In genomic region chr2:11744631-11745394, GRCh38 we compare ENCODE assay signal across 1 cellular context.
TF ChIP-seq lines count a peak whose summit lies in the region.

No MANE protein-coding gene starts in this region.

TF ChIP-seq in HepG2, 621 proteins besides CTCF, POLR2A, EP300 and RAD21 (continued from another document and continues in another):
- TF ChIP-seq, protein P1, sequence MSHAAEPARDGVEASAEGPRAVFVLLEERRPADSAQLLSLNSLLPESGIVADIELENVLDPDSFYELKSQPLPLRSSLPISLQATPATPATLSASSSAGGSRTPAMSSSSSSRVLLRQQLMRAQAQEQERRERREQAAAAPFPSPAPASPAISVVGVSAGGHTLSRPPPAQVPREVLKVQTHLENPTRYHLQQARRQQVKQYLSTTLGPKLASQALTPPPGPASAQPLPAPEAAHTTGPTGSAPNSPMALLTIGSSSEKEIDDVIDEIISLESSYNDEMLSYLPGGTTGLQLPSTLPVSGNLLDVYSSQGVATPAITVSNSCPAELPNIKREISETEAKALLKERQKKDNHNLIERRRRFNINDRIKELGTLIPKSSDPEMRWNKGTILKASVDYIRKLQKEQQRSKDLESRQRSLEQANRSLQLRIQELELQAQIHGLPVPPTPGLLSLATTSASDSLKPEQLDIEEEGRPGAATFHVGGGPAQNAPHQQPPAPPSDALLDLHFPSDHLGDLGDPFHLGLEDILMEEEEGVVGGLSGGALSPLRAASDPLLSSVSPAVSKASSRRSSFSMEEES (CRISPR knock-in tag; IDR thresholded peaks at IDR 0.05): no peak
- TF ChIP-seq MAX (IDR thresholded peaks at IDR 0.05): peak; percentile 56
- TF ChIP-seq, protein P2, sequence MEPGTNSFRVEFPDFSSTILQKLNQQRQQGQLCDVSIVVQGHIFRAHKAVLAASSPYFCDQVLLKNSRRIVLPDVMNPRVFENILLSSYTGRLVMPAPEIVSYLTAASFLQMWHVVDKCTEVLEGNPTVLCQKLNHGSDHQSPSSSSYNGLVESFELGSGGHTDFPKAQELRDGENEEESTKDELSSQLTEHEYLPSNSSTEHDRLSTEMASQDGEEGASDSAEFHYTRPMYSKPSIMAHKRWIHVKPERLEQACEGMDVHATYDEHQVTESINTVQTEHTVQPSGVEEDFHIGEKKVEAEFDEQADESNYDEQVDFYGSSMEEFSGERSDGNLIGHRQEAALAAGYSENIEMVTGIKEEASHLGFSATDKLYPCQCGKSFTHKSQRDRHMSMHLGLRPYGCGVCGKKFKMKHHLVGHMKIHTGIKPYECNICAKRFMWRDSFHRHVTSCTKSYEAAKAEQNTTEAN (CRISPR knock-in tag; conservative IDR thresholded peaks at IDR 0.05): peak; percentile 39; the same call in 1 of the 2 replicates
- peak; percentile 21 for TF ChIP-seq CBX1 (IDR thresholded peaks at IDR 0.05; ENCODE audit: low read depth)
- TF ChIP-seq, protein P3, sequence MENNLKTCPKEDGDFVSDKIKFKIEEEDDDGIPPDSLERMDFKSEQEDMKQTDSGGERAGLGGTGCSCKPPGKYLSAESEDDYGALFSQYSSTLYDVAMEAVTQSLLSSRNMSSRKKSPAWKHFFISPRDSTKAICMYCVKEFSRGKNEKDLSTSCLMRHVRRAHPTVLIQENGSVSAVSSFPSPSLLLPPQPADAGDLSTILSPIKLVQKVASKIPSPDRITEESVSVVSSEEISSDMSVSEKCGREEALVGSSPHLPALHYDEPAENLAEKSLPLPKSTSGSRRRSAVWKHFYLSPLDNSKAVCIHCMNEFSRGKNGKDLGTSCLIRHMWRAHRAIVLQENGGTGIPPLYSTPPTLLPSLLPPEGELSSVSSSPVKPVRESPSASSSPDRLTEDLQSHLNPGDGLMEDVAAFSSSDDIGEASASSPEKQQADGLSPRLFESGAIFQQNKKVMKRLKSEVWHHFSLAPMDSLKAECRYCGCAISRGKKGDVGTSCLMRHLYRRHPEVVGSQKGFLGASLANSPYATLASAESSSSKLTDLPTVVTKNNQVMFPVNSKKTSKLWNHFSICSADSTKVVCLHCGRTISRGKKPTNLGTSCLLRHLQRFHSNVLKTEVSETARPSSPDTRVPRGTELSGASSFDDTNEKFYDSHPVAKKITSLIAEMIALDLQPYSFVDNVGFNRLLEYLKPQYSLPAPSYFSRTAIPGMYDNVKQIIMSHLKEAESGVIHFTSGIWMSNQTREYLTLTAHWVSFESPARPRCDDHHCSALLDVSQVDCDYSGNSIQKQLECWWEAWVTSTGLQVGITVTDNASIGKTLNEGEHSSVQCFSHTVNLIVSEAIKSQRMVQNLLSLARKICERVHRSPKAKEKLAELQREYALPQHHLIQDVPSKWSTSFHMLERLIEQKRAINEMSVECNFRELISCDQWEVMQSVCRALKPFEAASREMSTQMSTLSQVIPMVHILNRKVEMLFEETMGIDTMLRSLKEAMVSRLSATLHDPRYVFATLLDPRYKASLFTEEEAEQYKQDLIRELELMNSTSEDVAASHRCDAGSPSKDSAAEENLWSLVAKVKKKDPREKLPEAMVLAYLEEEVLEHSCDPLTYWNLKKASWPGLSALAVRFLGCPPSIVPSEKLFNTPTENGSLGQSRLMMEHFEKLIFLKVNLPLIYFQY (CRISPR knock-in tag; IDR thresholded peaks at IDR 0.05; ENCODE audit: borderline replicate concordance): no peak
- TF ChIP-seq ZNF766 (CRISPR knock-in tag; IDR thresholded peaks at IDR 0.05; ENCODE audit: borderline replicate concordance): 0 out of 2 replicates have a peak, but pooled peaks have one; percentile 9
- TF ChIP-seq TBX2 (CRISPR knock-in tag; IDR thresholded peaks at IDR 0.05; ENCODE audit: borderline replicate concordance): no peak
- TF ChIP-seq DPF2 (CRISPR knock-in tag; IDR thresholded peaks at IDR 0.05; ENCODE audit: borderline replicate concordance, low read depth): no peak
- no peak for TF ChIP-seq RAD51 (IDR thresholded peaks at IDR 0.05; ENCODE audit: borderline replicate concordance)
- no peak for TF ChIP-seq ADNP (CRISPR knock-in tag; IDR thresholded peaks at IDR 0.05)
- no peak for TF ChIP-seq MAF1 (CRISPR knock-in tag; IDR thresholded peaks at IDR 0.05; ENCODE audit: borderline replicate concordance)
- TF ChIP-seq SMAD9 (CRISPR knock-in tag; IDR thresholded peaks at IDR 0.05): no peak
- no peak for TF ChIP-seq NR0B2 (CRISPR knock-in tag; IDR thresholded peaks at IDR 0.05)
- TF ChIP-seq ZNF850 (CRISPR knock-in tag; conservative IDR thresholded peaks at IDR 0.05): no peak
- TF ChIP-seq ZNF687 (CRISPR knock-in tag; IDR thresholded peaks at IDR 0.05): peak; percentile 46
- no peak for TF ChIP-seq HMG20B (CRISPR knock-in tag; conservative IDR thresholded peaks at IDR 0.05)
- TF ChIP-seq ZNF563 (CRISPR knock-in tag; IDR thresholded peaks at IDR 0.05): no peak
- no peak for TF ChIP-seq ZNF256 (CRISPR knock-in tag; conservative IDR thresholded peaks at IDR 0.05)
- TF ChIP-seq FOXO1 (CRISPR knock-in tag; IDR thresholded peaks at IDR 0.05): 0 out of 2 replicates have a peak, but pooled peaks have one; percentile 15
- no peak for TF ChIP-seq ZNF746 (CRISPR knock-in tag; IDR thresholded peaks at IDR 0.05)
- no peak for TF ChIP-seq MED8 (CRISPR knock-in tag; IDR thresholded peaks at IDR 0.05; ENCODE audit: insufficient replicate concordance)
- TF ChIP-seq SOX6 (IDR thresholded peaks at IDR 0.05): no peak
- TF ChIP-seq SOX6 (CRISPR knock-in tag; IDR thresholded peaks at IDR 0.05): no peak
- no peak for TF ChIP-seq SP4 (CRISPR knock-in tag; IDR thresholded peaks at IDR 0.05)
- TF ChIP-seq SP5 (CRISPR knock-in tag; IDR thresholded peaks at IDR 0.05; ENCODE audit: borderline replicate concordance, low read depth): no peak
- TF ChIP-seq, protein P4, sequence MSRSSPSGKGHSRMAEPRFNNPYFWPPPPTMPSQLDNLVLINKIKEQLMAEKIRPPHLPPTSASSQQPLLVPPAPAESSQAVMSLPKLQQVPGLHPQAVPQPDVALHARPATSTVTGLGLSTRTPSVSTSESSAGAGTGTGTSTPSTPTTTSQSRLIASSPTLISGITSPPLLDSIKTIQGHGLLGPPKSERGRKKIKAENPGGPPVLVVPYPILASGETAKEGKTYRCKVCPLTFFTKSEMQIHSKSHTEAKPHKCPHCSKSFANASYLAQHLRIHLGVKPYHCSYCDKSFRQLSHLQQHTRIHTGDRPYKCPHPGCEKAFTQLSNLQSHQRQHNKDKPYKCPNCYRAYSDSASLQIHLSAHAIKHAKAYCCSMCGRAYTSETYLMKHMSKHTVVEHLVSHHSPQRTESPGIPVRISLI (CRISPR knock-in tag; IDR thresholded peaks at IDR 0.05; ENCODE audit: borderline replicate concordance): no peak
- no peak for TF ChIP-seq ARNT (IDR thresholded peaks at IDR 0.05)
- TF ChIP-seq RFX1 (IDR thresholded peaks at IDR 0.05): no peak
- no peak for TF ChIP-seq ZNF703 (CRISPR knock-in tag; IDR thresholded peaks at IDR 0.05; ENCODE audit: borderline replicate concordance)
- no peak for TF ChIP-seq ATF7-NPFF (CRISPR knock-in tag; IDR thresholded peaks at IDR 0.05; ENCODE audit: low read depth)
- TF ChIP-seq PHF8 (CRISPR knock-in tag; IDR thresholded peaks at IDR 0.05): no peak; the same call in 1 of the 2 replicates
- TF ChIP-seq KMT2B (CRISPR knock-in tag; IDR thresholded peaks at IDR 0.05): no peak
- TF ChIP-seq, protein P5, sequence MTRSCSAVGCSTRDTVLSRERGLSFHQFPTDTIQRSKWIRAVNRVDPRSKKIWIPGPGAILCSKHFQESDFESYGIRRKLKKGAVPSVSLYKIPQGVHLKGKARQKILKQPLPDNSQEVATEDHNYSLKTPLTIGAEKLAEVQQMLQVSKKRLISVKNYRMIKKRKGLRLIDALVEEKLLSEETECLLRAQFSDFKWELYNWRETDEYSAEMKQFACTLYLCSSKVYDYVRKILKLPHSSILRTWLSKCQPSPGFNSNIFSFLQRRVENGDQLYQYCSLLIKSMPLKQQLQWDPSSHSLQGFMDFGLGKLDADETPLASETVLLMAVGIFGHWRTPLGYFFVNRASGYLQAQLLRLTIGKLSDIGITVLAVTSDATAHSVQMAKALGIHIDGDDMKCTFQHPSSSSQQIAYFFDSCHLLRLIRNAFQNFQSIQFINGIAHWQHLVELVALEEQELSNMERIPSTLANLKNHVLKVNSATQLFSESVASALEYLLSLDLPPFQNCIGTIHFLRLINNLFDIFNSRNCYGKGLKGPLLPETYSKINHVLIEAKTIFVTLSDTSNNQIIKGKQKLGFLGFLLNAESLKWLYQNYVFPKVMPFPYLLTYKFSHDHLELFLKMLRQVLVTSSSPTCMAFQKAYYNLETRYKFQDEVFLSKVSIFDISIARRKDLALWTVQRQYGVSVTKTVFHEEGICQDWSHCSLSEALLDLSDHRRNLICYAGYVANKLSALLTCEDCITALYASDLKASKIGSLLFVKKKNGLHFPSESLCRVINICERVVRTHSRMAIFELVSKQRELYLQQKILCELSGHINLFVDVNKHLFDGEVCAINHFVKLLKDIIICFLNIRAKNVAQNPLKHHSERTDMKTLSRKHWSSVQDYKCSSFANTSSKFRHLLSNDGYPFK (CRISPR knock-in tag; IDR thresholded peaks at IDR 0.05; ENCODE audit: borderline replicate concordance): no peak
- TF ChIP-seq RBM22 (optimal IDR thresholded peaks at IDR 0.05; ENCODE audit: low read length): no peak
- TF ChIP-seq ZNF512 (CRISPR knock-in tag; IDR thresholded peaks at IDR 0.05): no peak
- TF ChIP-seq, protein P6, sequence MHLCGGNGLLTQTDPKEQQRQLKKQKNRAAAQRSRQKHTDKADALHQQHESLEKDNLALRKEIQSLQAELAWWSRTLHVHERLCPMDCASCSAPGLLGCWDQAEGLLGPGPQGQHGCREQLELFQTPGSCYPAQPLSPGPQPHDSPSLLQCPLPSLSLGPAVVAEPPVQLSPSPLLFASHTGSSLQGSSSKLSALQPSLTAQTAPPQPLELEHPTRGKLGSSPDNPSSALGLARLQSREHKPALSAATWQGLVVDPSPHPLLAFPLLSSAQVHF (CRISPR knock-in tag; IDR thresholded peaks at IDR 0.05): no peak
- no peak for TF ChIP-seq ZNF629 (CRISPR knock-in tag; conservative IDR thresholded peaks at IDR 0.05)
- no peak for TF ChIP-seq BCL6 (CRISPR knock-in tag; IDR thresholded peaks at IDR 0.05)
- no peak for TF ChIP-seq HNRNPH1 (optimal IDR thresholded peaks at IDR 0.05; ENCODE audit: low read depth, low read length)
- no peak for TF ChIP-seq MEF2D (CRISPR knock-in tag; IDR thresholded peaks at IDR 0.05)
- TF ChIP-seq HDAC2 (CRISPR knock-in tag; IDR thresholded peaks at IDR 0.05): 0 out of 2 replicates have a peak, but pooled peaks have one; percentile 23
- TF ChIP-seq DMAP1 (CRISPR knock-in tag; IDR thresholded peaks at IDR 0.05): no peak
- TF ChIP-seq ZNF121 (CRISPR knock-in tag; IDR thresholded peaks at IDR 0.05): no peak
- TF ChIP-seq ZFAT (CRISPR knock-in tag; conservative IDR thresholded peaks at IDR 0.05): no peak
- no peak for TF ChIP-seq GTF2F1 (IDR thresholded peaks at IDR 0.05; ENCODE audit: low read length)
- TF ChIP-seq ZNF354B (CRISPR knock-in tag; IDR thresholded peaks at IDR 0.05): no peak
- no peak for TF ChIP-seq SAFB2 (CRISPR knock-in tag; IDR thresholded peaks at IDR 0.05; ENCODE audit: borderline replicate concordance, low read depth)
- no peak; the same call in 1 of the 2 replicates for TF ChIP-seq GATAD1 (CRISPR knock-in tag; IDR thresholded peaks at IDR 0.05)
